In genomic region chr9:98794802-98795201, GRCh38 we compare ENCODE assay signal across 10 cellular contexts. TPM values are rescaled to one million over a fixed set of nuclear protein-coding genes. Genes with fewer than 3 reads are reported as not detected.
DNase-seq lines count a peak whose midpoint lies in the region; ATAC-seq and TF ChIP-seq lines count a peak whose summit lies in the region.
"Had no signal": no experiment of that assay in that cellular context is flagged by ENCODE, and none has a peak within 500 bp of the region (broad histone marks: within the 10 kb centered on the region; RNA-seq: fewer than 3 reads in every experiment).

No MANE protein-coding gene starts in this region.

- H3K36me3 ChIP-seq in SU-DHL-6 (ENCODE audit: low read length), result no peaks in the 10 kb centered on the region

- peak overlapping the region; percentile 70 for H3K4me2 ChIP-seq in SU-DHL-6 (ENCODE audit: low read depth, low read length, poor library complexity, severe bottlenecking)

- DNase-seq in activated CD4-positive, alpha-beta T cell treated with anti-CD3 and anti-CD28 coated beads, Interleukin-2, amount 10 ng/mL, durations not matched to agents 24 days and 14 days, result no peak
- no peak for DNase-seq in activated CD4-positive, alpha-beta T cell treated with anti-CD3 and anti-CD28 coated beads for 48 hours
- DNase-seq in glutamatergic neuron (no peak), NCI-H345 treated with DMSO at 0.1 percent for 48 hours (lab: John Stamatoyannopoulos, UW; ENCODE audit: unreplicated experiment) (no peak), left ventricle myocardium superior (no peak)
- DNase-seq in stimulated activated effector memory CD8-positive, alpha-beta T cell treated with anti-CD3 and anti-CD28 coated beads, Interleukin-12 subunit alpha, Interleukin-12 subunit beta, amount 100 ng/mL, for 72 hours (ENCODE audit: low spot score in 2 of 2), result no peak
- DNase-seq: NCI-H1694 treated with DMSO at 0.1 percent for 48 hours, WERI-Rb-1 had no signal

- H4K20me1 ChIP-seq in SU-DHL-6 (ENCODE audit: low read depth, low read length), result no peaks in the 10 kb centered on the region; the same call in 1 of the 2 replicates

- H3K4me1 Mint-ChIP-seq in activated CD4-positive, alpha-beta T cell treated with anti-CD3 and anti-CD28 coated beads, Interleukin-2, amount 10 ng/mL, durations not matched to agents 24 days and 14 days, result peaks cover 25% of the 10 kb centered on the region
- H3K4me1 Mint-ChIP-seq in glutamatergic neuron (ENCODE audit: low read depth, unreplicated experiment), result peaks cover 11% of the 10 kb centered on the region
- H3K4me1 Mint-ChIP-seq in stimulated activated effector memory CD8-positive, alpha-beta T cell treated with anti-CD3 and anti-CD28 coated beads, Interleukin-12 subunit alpha, Interleukin-12 subunit beta, amount 100 ng/mL, for 72 hours, result peaks cover 45% of the 10 kb centered on the region

- H3K9ac ChIP-seq in SU-DHL-6 (ENCODE audit: low read length), result 0 out of 2 replicates have a peak overlapping the region, but pooled peaks have one; percentile 58

- H3K27ac Mint-ChIP-seq in activated CD4-positive, alpha-beta T cell treated with anti-CD3 and anti-CD28 coated beads, Interleukin-2, amount 10 ng/mL, durations not matched to agents 24 days and 14 days, result peak overlapping the region; percentile 13
- no peak overlapping the region for H3K27ac Mint-ChIP-seq in glutamatergic neuron (ENCODE audit: unreplicated experiment)
- H3K27ac Mint-ChIP-seq in stimulated activated effector memory CD8-positive, alpha-beta T cell treated with anti-CD3 and anti-CD28 coated beads, Interleukin-12 subunit alpha, Interleukin-12 subunit beta, amount 100 ng/mL, for 72 hours, result no peak overlapping the region

- peaks cover 18% of the 10 kb centered on the region for H3K9me3 Mint-ChIP-seq in activated CD4-positive, alpha-beta T cell treated with anti-CD3 and anti-CD28 coated beads, Interleukin-2, amount 10 ng/mL, durations not matched to agents 24 days and 14 days
- peaks cover 5% of the 10 kb centered on the region for H3K9me3 Mint-ChIP-seq in glutamatergic neuron (ENCODE audit: unreplicated experiment)
- no peaks in the 10 kb centered on the region for H3K9me3 Mint-ChIP-seq in stimulated activated effector memory CD8-positive, alpha-beta T cell treated with anti-CD3 and anti-CD28 coated beads, Interleukin-12 subunit alpha, Interleukin-12 subunit beta, amount 100 ng/mL, for 72 hours

- H3K4me3 Mint-ChIP-seq in activated CD4-positive, alpha-beta T cell treated with anti-CD3 and anti-CD28 coated beads, Interleukin-2, amount 10 ng/mL, durations not matched to agents 24 days and 14 days, result peak overlapping the region; percentile 32
- H3K4me3 Mint-ChIP-seq in glutamatergic neuron (ENCODE audit: unreplicated experiment), result peak overlapping the region; percentile 70
- peak overlapping the region; percentile 84 for H3K4me3 Mint-ChIP-seq in stimulated activated effector memory CD8-positive, alpha-beta T cell treated with anti-CD3 and anti-CD28 coated beads, Interleukin-12 subunit alpha, Interleukin-12 subunit beta, amount 100 ng/mL, for 72 hours

- no peak for ATAC-seq in stimulated activated effector memory CD8-positive, alpha-beta T cell treated with anti-CD3 and anti-CD28 coated beads, Interleukin-12 subunit alpha, Interleukin-12 subunit beta, amount 100 ng/mL, for 72 hours
- ATAC-seq in GM18861 (IDR thresholded peaks at IDR 0.05; ENCODE audit: unreplicated experiment) (no peak), left ventricle myocardium superior (no peak)

- TF ChIP-seq CTCF in SU-DHL-6 (IDR thresholded peaks at IDR 0.05; ENCODE audit: insufficient read depth, low read length, poor library complexity, severe bottlenecking) (no peak), glutamatergic neuron (IDR thresholded peaks at IDR 0.05; ENCODE audit: partially characterized antibody, unreplicated experiment) (no peak)

- intact Hi-C loops in activated CD4-positive, alpha-beta T cell treated with anti-CD3 and anti-CD28 coated beads, Interleukin-2, amount 10 ng/mL, durations not matched to agents 24 days and 14 days (cut with micrococcal nuclease), result loop anchor here (5.0 kb wide), 1 partner anchor 258 kb away; no protein-coding TSS in a partner anchor
- intact Hi-C loops in left ventricle myocardium superior (cut with micrococcal nuclease), result no loop called here

- H3K27me3 ChIP-seq in SU-DHL-6 (ENCODE audit: low read length), result no peaks in the 10 kb centered on the region

- no peaks in the 10 kb centered on the region for H3K9me3 ChIP-seq in SU-DHL-6 (ENCODE audit: insufficient read depth, low read length)

- no peak overlapping the region for H3K27ac ChIP-seq in SU-DHL-6 (ENCODE audit: low read depth, low read length)
- H3K27ac ChIP-seq: WERI-Rb-1 had no signal

- H2AFZ ChIP-seq in SU-DHL-6 (ENCODE audit: low read depth, low read length, severe bottlenecking), result no peak overlapping the region

- no peaks in the 10 kb centered on the region for H3F3A ChIP-seq in SU-DHL-6 (ENCODE audit: insufficient read depth)

- peaks cover 18% of the 10 kb centered on the region for H3K27me3 Mint-ChIP-seq in activated CD4-positive, alpha-beta T cell treated with anti-CD3 and anti-CD28 coated beads, Interleukin-2, amount 10 ng/mL, durations not matched to agents 24 days and 14 days
- H3K27me3 Mint-ChIP-seq in glutamatergic neuron (ENCODE audit: unreplicated experiment), result peaks cover 6% of the 10 kb centered on the region

- no peaks in the 10 kb centered on the region for H3K9me2 ChIP-seq in SU-DHL-6 (replicated peaks; ENCODE audit: insufficient read depth, low read length)

- no peaks in the 10 kb centered on the region for H3K79me2 ChIP-seq in SU-DHL-6 (ENCODE audit: insufficient read depth, low read length)

- peaks cover 3% of the 10 kb centered on the region for H3K36me3 Mint-ChIP-seq in activated CD4-positive, alpha-beta T cell treated with anti-CD3 and anti-CD28 coated beads, Interleukin-2, amount 10 ng/mL, durations not matched to agents 24 days and 14 days (ENCODE audit: low read depth)
- peaks cover 9% of the 10 kb centered on the region for H3K36me3 Mint-ChIP-seq in glutamatergic neuron (ENCODE audit: unreplicated experiment)
- H3K36me3 Mint-ChIP-seq in stimulated activated effector memory CD8-positive, alpha-beta T cell treated with anti-CD3 and anti-CD28 coated beads, Interleukin-12 subunit alpha, Interleukin-12 subunit beta, amount 100 ng/mL, for 72 hours, result no peaks in the 10 kb centered on the region

- no peak overlapping the region for H3K4me3 ChIP-seq in SU-DHL-6 (ENCODE audit: insufficient read depth, low read length, poor library complexity, severe bottlenecking)

RNA-seq across cellular contexts. Expression of gene ANKS6, which starts 1.6 kb away (rescaled TPM):
- total RNA-seq in activated CD4-positive, alpha-beta T cell treated with anti-CD3 and anti-CD28 coated beads, Interleukin-2, amount 10 ng/mL, durations not matched to agents 24 days and 14 days, result 13.4 and 13.6 TPM in 2 replicates
- total RNA-seq in glutamatergic neuron (ENCODE audit: unreplicated experiment) (15.9 TPM), left ventricle myocardium superior (4.0 TPM)

RNA-seq across cellular contexts. Expression of gene GALNT12, which starts 12.7 kb away (rescaled TPM):
- total RNA-seq in activated CD4-positive, alpha-beta T cell treated with anti-CD3 and anti-CD28 coated beads, Interleukin-2, amount 10 ng/mL, durations not matched to agents 24 days and 14 days, result 2.8 and 3.6 TPM in 2 replicates
- 2.7 TPM for total RNA-seq in glutamatergic neuron (ENCODE audit: unreplicated experiment)
- total RNA-seq in left ventricle myocardium superior, result 0.64 TPM

Comparison
In these comparisons a context has a peak if more than half of its experiments do, and no peak if none do; other contexts are left out.
1. H3K4me3 Mint-ChIP-seq: peak in every context shown above with its lines; median percentile 84 in stimulated activated effector memory CD8-positive, alpha-beta T cell treated with anti-CD3 and anti-CD28 coated beads, Interleukin-12 subunit alpha, Interleukin-12 subunit beta, amount 100 ng/mL, for 72 hours; 70 in glutamatergic neuron; 32 in activated CD4-positive, alpha-beta T cell treated with anti-CD3 and anti-CD28 coated beads, Interleukin-2, amount 10 ng/mL, durations not matched to agents 24 days and 14 days.